ENCODE assay signal across 10 cellular contexts in the genomic region with DNA sequence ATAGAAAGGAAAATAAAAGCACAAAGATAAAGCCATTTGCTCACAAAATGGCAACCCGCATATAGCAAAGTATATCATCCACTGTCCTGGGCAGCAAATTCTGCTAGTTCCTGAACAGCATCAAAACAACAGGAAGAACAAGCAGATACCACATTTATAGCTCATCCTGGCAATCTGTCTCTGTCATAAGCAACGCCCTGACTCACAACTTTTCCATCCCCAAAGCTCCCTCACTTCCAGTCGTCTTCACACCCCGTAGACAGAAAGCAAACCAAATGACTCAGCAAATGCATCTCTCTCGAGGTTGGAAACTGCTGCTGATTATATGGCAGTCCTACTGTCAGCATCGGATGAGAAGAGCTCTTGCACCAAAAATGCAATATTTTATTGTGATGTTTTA.
DNase-seq lines count a peak whose midpoint lies in the region; ATAC-seq lines count a peak whose summit lies in the region.
"Had no signal": no experiment of that assay in that cellular context is flagged by ENCODE, and none has a peak within 500 bp of the region (broad histone marks: within the 10 kb centered on the region; RNA-seq: fewer than 3 reads in every experiment).

No MANE protein-coding gene starts in this region.

- H3K36me3 Mint-ChIP-seq in activated CD4-positive, alpha-beta T cell treated with anti-CD3 and anti-CD28 coated beads for 36 hours (ENCODE audit: low read depth): peaks cover 6% of the 10 kb centered on the region
- no peaks in the 10 kb centered on the region for H3K36me3 Mint-ChIP-seq in effector memory CD8-positive, alpha-beta T cell (ENCODE audit: insufficient read depth)
- H3K36me3 Mint-ChIP-seq: CD14-positive monocyte had no signal

- peaks cover 2% of the 10 kb centered on the region for H3K9me3 Mint-ChIP-seq in activated CD4-positive, alpha-beta T cell treated with anti-CD3 and anti-CD28 coated beads for 36 hours (ENCODE audit: low read depth)
- H3K9me3 Mint-ChIP-seq in effector memory CD8-positive, alpha-beta T cell: no peaks in the 10 kb centered on the region

- H3K4me3 Mint-ChIP-seq in activated CD4-positive, alpha-beta T cell treated with anti-CD3 and anti-CD28 coated beads for 36 hours: no peak overlapping the region
- H3K4me3 Mint-ChIP-seq in effector memory CD8-positive, alpha-beta T cell: no peak overlapping the region

- H3K4me1 Mint-ChIP-seq in activated CD4-positive, alpha-beta T cell treated with anti-CD3 and anti-CD28 coated beads for 36 hours: peaks cover 23% of the 10 kb centered on the region
- no peaks in the 10 kb centered on the region for H3K4me1 Mint-ChIP-seq in effector memory CD8-positive, alpha-beta T cell (ENCODE audit: low read depth in 2 of 2)

- peak overlapping the region; percentile 27 for H3K27ac Mint-ChIP-seq in activated CD4-positive, alpha-beta T cell treated with anti-CD3 and anti-CD28 coated beads for 36 hours
- H3K27ac Mint-ChIP-seq in effector memory CD8-positive, alpha-beta T cell: no peak overlapping the region

- peak; percentile 60 for DNase-seq in activated CD4-positive, alpha-beta T cell treated with anti-CD3 and anti-CD28 coated beads for 36 hours
- DNase-seq in activated CD4-positive, alpha-beta T cell treated with anti-CD3 and anti-CD28 coated beads for 1 hour: no peak
- DNase-seq in RKO (ENCODE audit: low spot score): peak; percentile 79
- peak; percentile 91 for DNase-seq in fibroblast of peridontal ligament (ENCODE audit: extremely low read depth)
- DNase-seq in stimulated activated CD4-positive, alpha-beta T cell treated with anti-CD3 and anti-CD28 coated beads, TNF-alpha, amount 100 ng/mL, for 48 hours (ENCODE audit: low read depth in 3 of 3): peak in 2 of 3 donors; percentile 8 to 22
- DNase-seq in effector memory CD8-positive, alpha-beta T cell: no peak
- DNase-seq in NCI-H510A (lab: John Stamatoyannopoulos, UW): no peak
- DNase-seq: NCI-H1694 had no signal

- intact Hi-C loops in activated CD4-positive, alpha-beta T cell treated with anti-CD3 and anti-CD28 coated beads for 36 hours (cut with DNase I, micrococcal nuclease): no loop called here

- CTCF ChIA-PET in activated CD4-positive, alpha-beta T cell treated with anti-CD3 and anti-CD28 coated beads for 36 hours (lab: Charles Lee): interaction anchor here (1.4 kb wide), 1 partner anchor 115 kb away, joined by 4 read pairs; no protein-coding TSS in a partner anchor

- H3K27me3 Mint-ChIP-seq in activated CD4-positive, alpha-beta T cell treated with anti-CD3 and anti-CD28 coated beads for 36 hours: no peaks in the 10 kb centered on the region
- H3K27me3 Mint-ChIP-seq in effector memory CD8-positive, alpha-beta T cell: peaks cover 6 to 7% of the 10 kb centered on the region in 2 donors

- peak; percentile 94 for ATAC-seq in activated CD4-positive, alpha-beta T cell treated with anti-CD3 and anti-CD28 coated beads for 36 hours
- ATAC-seq in GM21717 (IDR thresholded peaks at IDR 0.05; ENCODE audit: unreplicated experiment): no peak
- no peak for ATAC-seq in effector memory CD8-positive, alpha-beta T cell (replicated peaks)

- POLR2A ChIA-PET in activated CD4-positive, alpha-beta T cell treated with anti-CD3 and anti-CD28 coated beads for 36 hours (lab: Charles Lee): interaction anchor here (0.6 kb wide), 1 partner anchor 11 kb away, joined by 7 read pairs; no protein-coding TSS in a partner anchor

Comparison
In these comparisons a context has a peak if more than half of its experiments do, and no peak if none do; other contexts are left out.
1. DNase-seq: peak in activated CD4-positive, alpha-beta T cell treated with anti-CD3 and anti-CD28 coated beads for 36 hours (single experiment), RKO (single experiment), fibroblast of peridontal ligament (single experiment) and stimulated activated CD4-positive, alpha-beta T cell treated with anti-CD3 and anti-CD28 coated beads, TNF-alpha, amount 100 ng/mL, for 48 hours (2 of 3); none in activated CD4-positive, alpha-beta T cell treated with anti-CD3 and anti-CD28 coated beads for 1 hour (single experiment), effector memory CD8-positive, alpha-beta T cell (0 of 3) and NCI-H510A (single experiment).